In the genomic region with DNA sequence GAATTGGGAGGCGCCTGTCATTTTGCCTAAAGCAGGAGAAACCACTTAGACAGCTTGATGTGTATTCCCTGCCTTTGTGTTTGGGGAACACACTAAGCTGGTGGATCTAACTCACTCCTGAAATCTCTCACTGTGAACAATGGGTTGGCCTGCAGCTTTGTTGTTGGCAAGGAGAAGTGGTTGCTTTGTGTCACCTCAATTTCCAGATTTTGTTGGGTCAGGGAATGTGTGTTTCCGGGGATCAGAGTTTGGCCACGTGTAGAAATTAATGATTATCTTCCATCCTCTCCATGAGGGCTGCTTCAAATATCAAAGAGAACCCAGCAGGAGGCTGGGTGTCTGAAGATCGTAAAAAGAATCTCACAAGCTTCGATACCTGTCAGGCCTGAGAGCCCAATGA, we compare ENCODE assay signal across 21 cellular contexts. TPM values are rescaled to one million over a fixed set of nuclear protein-coding genes. Genes with fewer than 3 reads are reported as not detected.
DNase-seq lines count a peak whose midpoint lies in the region; ATAC-seq, FAIRE-seq and TF ChIP-seq lines count a peak whose summit lies in the region.
"Had no signal": no experiment of that assay in that cellular context is flagged by ENCODE, and none has a peak within 500 bp of the region (broad histone marks: within the 10 kb centered on the region; RNA-seq: fewer than 3 reads in every experiment).

No MANE protein-coding gene starts in this region.

- TF ChIP-seq EP300 in H1 (IDR thresholded peaks at IDR 0.05; ENCODE audit: borderline replicate concordance in 1 of 2, low read depth in 2 of 2, low read length in 2 of 2), result no peak

- H2BK20ac ChIP-seq in H1 (ENCODE audit: low read length), result no peak overlapping the region

- no peaks in the 10 kb centered on the region for H3K79me1 ChIP-seq in H1 (ENCODE audit: low read depth, low read length)

- WGBS in H1 (ENCODE audit: extremely low coverage in 1 of 2, insufficient coverage in 1 of 2, insufficient read length in 1 of 2, insufficient replicate concordance in 2 of 2, low coverage in 1 of 2, low lambda C conversion rate in 2 of 2, missing lambda C conversion rate in 1 of 2), 2 experiments, result 65% methylated on average over 5 of the region's 5 CpGs; no CpG with 5 or more reads in 1 of the 2 experiments
- 30% methylated on average over 5 of the region's 5 CpGs for WGBS in right lobe of liver (ENCODE audit: insufficient coverage, low coverage, low lambda C conversion rate, missing lambda C conversion rate)

- no peaks in the 10 kb centered on the region for H3K9me2 ChIP-seq in HCT116 (ENCODE audit: insufficient read depth)

- POLR2A ChIA-PET in HCT116 (lab: Charles Lee), result no interaction called here
- POLR2A ChIA-PET in H1 (lab: Charles Lee; ENCODE audit: partially characterized antibody), result interaction anchor here (1.0 kb wide), 1 partner anchor 232 kb away, joined by 3 read pairs; no protein-coding TSS in a partner anchor

- TF ChIP-seq CTCF in Calu3 (IDR thresholded peaks at IDR 0.05; ENCODE audit: unreplicated experiment) (no peak), HCT116 (IDR thresholded peaks at IDR 0.05 in 2 of 3, conservative IDR thresholded peaks at IDR 0.05 in 1 of 3; ENCODE audit: borderline replicate concordance in 1 of 3, insufficient read depth in 1 of 3, low read depth in 2 of 3, low read length in 2 of 3) (no peak), H1 (IDR thresholded peaks at IDR 0.05; ENCODE audit: control extremely low read depth in 1 of 3, insufficient read depth in 1 of 3, low read depth in 1 of 3, low read length in 3 of 3) (no peak), right lobe of liver (IDR thresholded peaks at IDR 0.05) (no peak)

- peaks cover 22 to 47% of the 10 kb centered on the region in 2 experiments for H3K4me1 ChIP-seq in HCT116 (ENCODE audit: control insufficient read depth in 1 of 2, insufficient read depth in 2 of 2, low read length in 2 of 2)
- H3K4me1 ChIP-seq in H1 (replicated peaks in 1 of 4; ENCODE audit: control insufficient read depth in 3 of 4, insufficient read depth in 4 of 4, low read length in 3 of 4), result peaks cover 0 to 5% (median 1%) of the 10 kb centered on the region in 4 experiments; a peak in 3 of 7 replicates
- H3K4me1 ChIP-seq in right lobe of liver, result peaks cover 0 to 95% (median 34%) of the 10 kb centered on the region in 4 donors

- BruUV-seq in Calu3 (replicated peaks; lab: Mats Ljungman, UMichigan), result no TSS peak
- BruUV-seq in HCT116 (replicated peaks; lab: Mats Ljungman, UMichigan), result no TSS peak

- no peak overlapping the region for H2BK5ac ChIP-seq in H1 (ENCODE audit: low read depth, low read length)

- RAD21 ChIA-PET in HCT116 (lab: Charles Lee; ENCODE audit: low non-redundant PET in 1 of 2, low total read pairs in 2 of 2, uncharacterized antibody in 2 of 2, unreplicated experiment in 2 of 2), result no interaction called here

- no peak overlapping the region for H2BK12ac ChIP-seq in H1 (ENCODE audit: low read depth, low read length)

- peak; percentile 69 for ATAC-seq in HCT116
- ATAC-seq in right lobe of liver, result peak; percentile 60 to 78 (median 70)

- no peak overlapping the region for H3K56ac ChIP-seq in H1 (replicated peaks; ENCODE audit: insufficient read length, low read depth, low read length)

- H2AFZ ChIP-seq in HCT116 (ENCODE audit: low read depth, low read length, poor library complexity, severe bottlenecking) (peak overlapping the region; percentile 99), H1 (ENCODE audit: low read length) (peak overlapping the region; percentile 94; the same call in 1 of the 2 replicates)

- H3K27ac ChIP-seq in HCT116 (ENCODE audit: low read depth, low read length) (no peak overlapping the region), H1 (ENCODE audit: low read depth, low read length) (no peak overlapping the region), right lobe of liver (peak overlapping the region in 1 of 3 donors; percentile 63)
- H3K27ac ChIP-seq: C4-2B had no signal

- no peak overlapping the region for H2BK120ac ChIP-seq in H1 (replicated peaks; ENCODE audit: low read depth, low read length)

- H4K8ac ChIP-seq in H1 (ENCODE audit: extremely low read depth, insufficient read depth, low read length), result no peak overlapping the region

- H3K27me3 ChIP-seq in HCT116 (ENCODE audit: insufficient read depth, low read length), result no peaks in the 10 kb centered on the region
- H3K27me3 ChIP-seq in H1 (replicated peaks in 1 of 4; ENCODE audit: control insufficient read depth in 3 of 4, extremely low read depth in 1 of 4, insufficient read depth in 3 of 4, low read length in 3 of 4), result no peaks in the 10 kb centered on the region
- H3K27me3 ChIP-seq in right lobe of liver, result no peaks in the 10 kb centered on the region

- intact Hi-C loops in Calu3 (cut with micrococcal nuclease; ENCODE audit: unreplicated experiment) (no loop called here), HCT116 (cut with micrococcal nuclease) (no loop called here), right lobe of liver (cut with DNase I) (no loop called here)

- no peaks in the 10 kb centered on the region for H3K36me3 ChIP-seq in HCT116 (ENCODE audit: control insufficient read depth in 1 of 2, insufficient read depth in 2 of 2, low read length in 2 of 2)
- no peaks in the 10 kb centered on the region for H3K36me3 ChIP-seq in H1 (ENCODE audit: control insufficient read depth in 2 of 4, insufficient read depth in 4 of 4, low read length in 3 of 4)
- H3K36me3 ChIP-seq in right lobe of liver, result peaks cover 0 to 6% (median 0%) of the 10 kb centered on the region in 4 donors

- CTCF ChIA-PET in Calu3 (lab: Charles Lee), result interaction anchor here (0.6 kb wide), 1 partner anchor 182 kb away, joined by 3 read pairs; no protein-coding TSS in a partner anchor
- CTCF ChIA-PET in HCT116 (lab: Charles Lee), result no interaction called here
- CTCF ChIA-PET in H1 (lab: Charles Lee; ENCODE audit: partially characterized antibody), result interaction anchor here (0.9 kb wide), 1 partner anchor 69 kb away, joined by 4 read pairs; no protein-coding TSS in a partner anchor

- peak overlapping the region; percentile 77 for H3K4me2 ChIP-seq in HCT116 (ENCODE audit: low read length)
- H3K4me2 ChIP-seq in H1 (ENCODE audit: insufficient read depth in 1 of 2, low read depth in 2 of 2, low read length in 2 of 2), result peak overlapping the region in 1 of 2 experiments; percentile 13; a peak in 1 of 4 replicates

- TF ChIP-seq RAD21 in HCT116 (IDR thresholded peaks at IDR 0.05; ENCODE audit: low read depth) (no peak), H1 (IDR thresholded peaks at IDR 0.05 in 1 of 2, conservative IDR thresholded peaks at IDR 0.05 in 1 of 2; ENCODE audit: low read depth in 2 of 2, low read length in 2 of 2) (no peak)

- TF ChIP-seq POLR2A in HCT116 (IDR thresholded peaks at IDR 0.05; ENCODE audit: borderline replicate concordance, extremely low read depth, insufficient read depth, insufficient read length) (no peak), H1 (IDR thresholded peaks at IDR 0.05; ENCODE audit: control extremely low read depth in 1 of 2, low read depth in 2 of 2, low read length in 2 of 2) (no peak), right lobe of liver (IDR thresholded peaks at IDR 0.05) (no peak)

- H3K79me2 ChIP-seq in HCT116 (ENCODE audit: insufficient read depth, low read length) (no peaks in the 10 kb centered on the region), H1 (ENCODE audit: control insufficient read depth in 1 of 2, insufficient read depth in 2 of 2, low read length in 2 of 2) (no peaks in the 10 kb centered on the region)

- H3K27ac Mint-ChIP-seq in Calu3 (ENCODE audit: unreplicated experiment), result peak overlapping the region; percentile 56

- H3K23ac ChIP-seq in H1 (ENCODE audit: insufficient read length), result no peak overlapping the region

- H3K9me3 ChIP-seq in HCT116 (ENCODE audit: control insufficient read depth in 1 of 2, insufficient read depth in 1 of 2, low read depth in 1 of 2, low read length in 2 of 2) (no peaks in the 10 kb centered on the region), H1 (ENCODE audit: insufficient read depth in 2 of 2, low read depth in 1 of 2, low read length in 1 of 2) (no peaks in the 10 kb centered on the region), right lobe of liver (no peaks in the 10 kb centered on the region)

- no peaks in the 10 kb centered on the region for H3K23me2 ChIP-seq in H1 (ENCODE audit: low read depth, low read length)

- peak; percentile 90 for FAIRE-seq in H1 (lab: Jason Lieb, UNC)

- H4K91ac ChIP-seq in H1 (replicated peaks; ENCODE audit: insufficient read length, low read length), result no peak overlapping the region

- H3K27me3 Mint-ChIP-seq in Calu3 (ENCODE audit: unreplicated experiment), result no peaks in the 10 kb centered on the region

- H4K20me1 ChIP-seq in HCT116 (ENCODE audit: insufficient read depth), result no peaks in the 10 kb centered on the region
- H4K20me1 ChIP-seq in H1 (replicated peaks in 1 of 2; ENCODE audit: control insufficient read depth in 1 of 2, insufficient read depth in 2 of 2, low read length in 2 of 2), result no peaks in the 10 kb centered on the region

- no peak overlapping the region for H3K4me3 Mint-ChIP-seq in Calu3 (ENCODE audit: low read depth, unreplicated experiment)

- H2BK15ac ChIP-seq in H1 (ENCODE audit: low read length), result no peak overlapping the region

- H3K4me3 ChIP-seq in HCT116 (replicated peaks in 1 of 2; ENCODE audit: low read depth in 1 of 2, low read length in 2 of 2) (peak overlapping the region; percentile 2 to 42; a peak in 3 of 4 replicates), H1 (ENCODE audit: extremely low read depth in 1 of 4, insufficient read depth in 2 of 4, low read depth in 3 of 4, low read length in 4 of 4) (no peak overlapping the region), right lobe of liver (no peak overlapping the region)

- no peak overlapping the region for H3K4ac ChIP-seq in H1 (replicated peaks; ENCODE audit: insufficient read length, low read depth, low read length)

- no peak overlapping the region for H2AK5ac ChIP-seq in H1 (ENCODE audit: low read depth, low read length)

- DNase-seq in Calu3, result no peak
- no peak for DNase-seq in HCT116 (ENCODE audit: low read depth, low spot score)
- no peak for DNase-seq in H1 (ENCODE audit: low read depth in 1 of 2, low spot score in 2 of 2)
- DNase-seq in right lobe of liver, result no peak
- no peak for DNase-seq in NCI-H1417 treated with DMSO at 0.1 percent for 48 hours (lab: John Stamatoyannopoulos, UW)
- DNase-seq in NCI-H1930 (lab: John Stamatoyannopoulos, UW), result no peak
- DNase-seq in activated effector memory CD4-positive, alpha-beta T cell treated with Interleukin-2 at 50 U/mL for 16 hours, result no peak
- DNase-seq in activated gamma-delta T cell (lab: John Stamatoyannopoulos, UW), result no peak
- DNase-seq: IMR-90, Karpas-422, MM.1S, NCI-H1092 treated with DMSO at 0.1 percent for 48 hours, NCI-H187, NCI-H2171, NCI-H446, NCI-H69, SIG-M5, SW 1271 had no signal

- H4K5ac ChIP-seq in H1 (ENCODE audit: insufficient read length, low read depth, low read length), result no peak overlapping the region

- no peak overlapping the region for H3K14ac ChIP-seq in H1 (ENCODE audit: insufficient read length)

- H3K9ac ChIP-seq in HCT116 (ENCODE audit: low read length), result peak overlapping the region; percentile 25; the same call in 1 of the 2 replicates
- H3K9ac ChIP-seq in H1 (replicated peaks in 1 of 4; ENCODE audit: extremely low read depth in 1 of 4, low read depth in 3 of 4, low read length in 3 of 4), result no peak overlapping the region

- H3K4me1 Mint-ChIP-seq in Calu3 (ENCODE audit: low read depth, unreplicated experiment), result peaks cover 30% of the 10 kb centered on the region

- H3K18ac ChIP-seq in H1 (ENCODE audit: extremely low read depth, low read length), result no peak overlapping the region

- H3K9me3 Mint-ChIP-seq in Calu3 (ENCODE audit: low read depth, unreplicated experiment), result no peaks in the 10 kb centered on the region

- H3K36me3 Mint-ChIP-seq in Calu3 (ENCODE audit: insufficient read depth, unreplicated experiment), result no peaks in the 10 kb centered on the region

RNA-seq across cellular contexts. Expression of gene A1CF, which starts 27.8 kb away (rescaled TPM):
- total RNA-seq in Calu3 (2022) (0.69 TPM in 1 of 2 replicates, not detected in the other), HCT116 (2021; ENCODE audit: unreplicated experiment) (0.30 TPM), right lobe of liver (100 to 1,000 TPM; 101 to 261 (median 171) TPM)
- 0.04 TPM in 1 of 2 replicates, not detected in the other for polyA plus RNA-seq in HCT116 (2012)
- total RNA-seq in H1 (2021; fragmentation: NEBNext Ultra II Directional; extraction: Animal tissue kit (Norgen Biotek cat#: 25700)), result not detected in 2 replicates
- polyA plus RNA-seq in H1 (2011; rRNA removed), result not detected in 2 replicates
- polyA plus RNA-seq in H1 (2011; cell fraction: cytosol; rRNA removed), result not detected
- not detected for polyA plus RNA-seq in H1 (2011; cell fraction: nucleus; rRNA removed)
- polyA plus RNA-seq in H1 (2012, experiment 1 of 2), result 0.03 TPM in 1 of 4 replicates, not detected in the others
- not detected for polyA plus RNA-seq in H1 (2012, experiment 2 of 2)
- not detected for polyA plus RNA-seq in H1 (2013, experiment 1 of 2)
- not detected for polyA plus RNA-seq in H1 (2013, experiment 2 of 2)
- polyA minus RNA-seq in H1 (2011; rRNA and poly(A)+ RNA removed), result not detected in 2 replicates
- polyA minus RNA-seq in H1 (2011; cell fraction: cytosol; rRNA and poly(A)+ RNA removed), result not detected
- polyA minus RNA-seq in H1 (2011; cell fraction: nucleus; rRNA and poly(A)+ RNA removed), result not detected
- total RNA-seq: IMR-90, OCI-LY7, RPMI7951 had no signal
- polyA plus RNA-seq: IMR-90 had no signal

Comparison
In these comparisons a context has a peak if more than half of its experiments do, and no peak if none do; other contexts are left out.
1. H3K4me3 ChIP-seq: peak in HCT116 (2 of 2); none in H1 (0 of 4) and right lobe of liver (0 of 3).
2. RNA of gene A1CF, which starts 27.8 kb away (total RNA-seq): 101 to 261 TPM in right lobe of liver; 0.30 TPM in HCT116 (single experiment), 0.69 TPM in Calu3 and not detected in H1; every median in the first group is over 10 times any median in the second.